8 cellular contexts compared by ENCODE assay signal in genomic region chr11:45045692-45046471, GRCh38.
DNase-seq lines count a peak whose midpoint lies in the region; ATAC-seq, FAIRE-seq and TF ChIP-seq lines count a peak whose summit lies in the region.

No MANE protein-coding gene starts in this region.

- H3K9me3 ChIP-seq in A549 = no peaks in the 10 kb centered on the region

- ATAC-seq in A549 (peak; percentile 56 to 70), left lobe of liver (peak; percentile 45)

- peaks cover 41% of the 10 kb centered on the region for H3K4me1 Mint-ChIP-seq in MCF 10A (ENCODE audit: insufficient read depth, unreplicated experiment)

- H3K27ac Mint-ChIP-seq in MCF 10A (ENCODE audit: low read depth, unreplicated experiment) = peak overlapping the region; percentile 98

- TF ChIP-seq EP300 in A549 (IDR thresholded peaks at IDR 0.05) = no peak

- 48% methylated on average over 19 of the region's 19 CpGs for whole genome bisulfite sequencing in A549 (ENCODE audit: missing lambda C conversion rate)
- WGBS in urinary bladder = 65% methylated on average over 19 of the region's 19 CpGs

- H3K4me2 ChIP-seq in A549 = peak overlapping the region; percentile 65

- peak overlapping the region; percentile 79 to 80 for H3K27ac ChIP-seq in A549
- peak overlapping the region; percentile 55 for H3K27ac ChIP-seq in urinary bladder (ENCODE audit: low read depth)

- no peaks in the 10 kb centered on the region for H3K27me3 Mint-ChIP-seq in MCF 10A (ENCODE audit: insufficient read depth, unreplicated experiment)

- POLR2A ChIA-PET in A549 (lab: Yijun Ruan, JAX) (no interaction called here), MCF 10A (lab: Yijun Ruan, JAX) (interaction anchor here (0.8 to 1.5 kb wide), 4 partner anchors 44 to 67 kb away, joined by 3 to 5 read pairs (median 4); no protein-coding TSS in a partner anchor)

- no peak overlapping the region for H3K4me3 ChIP-seq in A549
- H3K4me3 ChIP-seq in urinary bladder (ENCODE audit: low read depth, low read length) = no peak overlapping the region

- no peaks in the 10 kb centered on the region for H3K9me3 Mint-ChIP-seq in MCF 10A (ENCODE audit: unreplicated experiment)

- TF ChIP-seq RAD21 in A549 (conservative IDR thresholded peaks at IDR 0.05 in 1 of 2, IDR thresholded peaks at IDR 0.05 in 1 of 2) = no peak

- H3K36me3 Mint-ChIP-seq in MCF 10A (ENCODE audit: insufficient read depth, unreplicated experiment) = no peaks in the 10 kb centered on the region

- CTCF ChIA-PET in A549 (lab: Yijun Ruan, JAX) (interaction anchor here (0.9 to 2.4 kb wide), 5 partner anchors 19 to 108 kb away, joined by 3 to 10 read pairs (median 6); no protein-coding TSS in a partner anchor), MCF 10A (lab: Yijun Ruan, JAX) (interaction anchor here (0.8 to 1.0 kb wide), 2 partner anchors 50 to 297 kb away, joined by 4 read pairs; no protein-coding TSS in a partner anchor)

- TF ChIP-seq CTCF in A549 (IDR thresholded peaks at IDR 0.05) = no peak
- TF ChIP-seq CTCF in MCF 10A (IDR thresholded peaks at IDR 0.05; ENCODE audit: unreplicated experiment) = no peak
- TF ChIP-seq CTCF in GM13977 (IDR thresholded peaks at IDR 0.05; ENCODE audit: extremely low read depth, insufficient read depth, missing control alignments) = no peak

- no peak for FAIRE-seq in A549 (lab: Jason Lieb, UNC)
- no peak for FAIRE-seq in HTR-8/SVneo (lab: Jason Lieb, UNC)

- no peaks in the 10 kb centered on the region for H3K36me3 ChIP-seq in urinary bladder (ENCODE audit: insufficient read depth)

- intact Hi-C loops in MCF 10A (cut with micrococcal nuclease) = loop anchor here (1.0 to 10.0 kb wide), 2 partner anchors 43 to 91 kb away; partner anchors contain the start of gene TP53I11

- in situ Hi-C loops in GM13977 (cut with MboI; ENCODE audit: low pct_unique_long_range_greater_than_20kb, low sequenced_read_pairs, unreplicated experiment) = no loop called here

- peak; percentile 56 to 69 for DNase-seq in A549 (ENCODE audit: low read depth in 1 of 2, low spot score in 1 of 2)
- peak; percentile 26 for DNase-seq in HTR-8/SVneo (ENCODE audit: insufficient read length, low spot score)
- peak; percentile 78 for DNase-seq in MCF 10A (ENCODE audit: unreplicated experiment)
- peak; percentile 52 for DNase-seq in left lobe of liver (ENCODE audit: low spot score)
- no peak for DNase-seq in DMS114 treated with DMSO at 0.1 percent for 48 hours (lab: John Stamatoyannopoulos, UW; ENCODE audit: unreplicated experiment)
- no peak for DNase-seq in T1000 (lab: John Stamatoyannopoulos, UW)
- no peak for DNase-seq in GM13977 (ENCODE audit: low spot score)

- H3K4me1 ChIP-seq in A549 (peaks cover 41% of the 10 kb centered on the region), urinary bladder (ENCODE audit: insufficient read depth) (no peaks in the 10 kb centered on the region)

- TSS peak; percentile 94 for BruUV-seq in MCF 10A (replicated peaks; lab: Mats Ljungman, UMichigan)

- H3K4me3 Mint-ChIP-seq in MCF 10A (ENCODE audit: unreplicated experiment) = peak overlapping the region; percentile 54

- no peak for TF ChIP-seq POLR2A in A549 (IDR thresholded peaks at IDR 0.05; ENCODE audit: low read length)

TF ChIP-seq in A549, 52 proteins besides CTCF, POLR2A, EP300 and RAD21:
- TF ChIP-seq ZFP36 (IDR thresholded peaks at IDR 0.05; ENCODE audit: borderline replicate concordance, partially characterized antibody) (no peak), ESRRA (IDR thresholded peaks at IDR 0.05; ENCODE audit: borderline replicate concordance, low read length) (no peak), RARB (CRISPR knock-in tag; IDR thresholded peaks at IDR 0.05) (no peak), PBX3 (IDR thresholded peaks at IDR 0.05) (no peak), JUNB (IDR thresholded peaks at IDR 0.05) (peak; percentile 53; the same call in 1 of the 2 replicates), HOXB13 (CRISPR knock-in tag; IDR thresholded peaks at IDR 0.05; ENCODE audit: low read depth) (no peak), MAZ (IDR thresholded peaks at IDR 0.05; ENCODE audit: borderline replicate concordance, low read depth, low read length) (no peak), FOXS1 (CRISPR knock-in tag; IDR thresholded peaks at IDR 0.05) (no peak), CHD4 (IDR thresholded peaks at IDR 0.05; ENCODE audit: borderline replicate concordance) (no peak), KDM1A (IDR thresholded peaks at IDR 0.05; ENCODE audit: low read depth) (no peak), FOSL2 (IDR thresholded peaks at IDR 0.05) (peak; percentile 56; the same call in 1 of the 2 replicates), FOSL2 (CRISPR knock-in tag; IDR thresholded peaks at IDR 0.05) (peak; percentile 71), MAFK (IDR thresholded peaks at IDR 0.05; ENCODE audit: partially characterized antibody) (no peak), NPAS2 (CRISPR knock-in tag; IDR thresholded peaks at IDR 0.05; ENCODE audit: borderline replicate concordance) (no peak), TP53 (CRISPR knock-in tag; IDR thresholded peaks at IDR 0.05) (no peak), PHF8 (IDR thresholded peaks at IDR 0.05; ENCODE audit: borderline replicate concordance, low read depth) (no peak), ZC3H11A (IDR thresholded peaks at IDR 0.05) (no peak), KDM5A (IDR thresholded peaks at IDR 0.05) (no peak), RCOR1 (IDR thresholded peaks at IDR 0.05; ENCODE audit: low read depth, low read length) (no peak), CEBPB (IDR thresholded peaks at IDR 0.05) (peak; percentile 61 to 80; a peak in 3 of 4 replicates), HOXA7 (CRISPR knock-in tag; IDR thresholded peaks at IDR 0.05) (no peak), HEYL (CRISPR knock-in tag; IDR thresholded peaks at IDR 0.05) (no peak), MAX (IDR thresholded peaks at IDR 0.05) (no peak), REST (IDR thresholded peaks at IDR 0.05) (no peak)

Comparison
In these comparisons a context has a peak if more than half of its experiments do, and no peak if none do; other contexts are left out.
1. DNase-seq: peak in A549 (2 of 2), HTR-8/SVneo (single experiment), MCF 10A (single experiment) and left lobe of liver (single experiment); none in DMS114 treated with DMSO at 0.1 percent for 48 hours (single experiment), T1000 (single experiment) and GM13977 (single experiment).